In genomic region chr7:80463272-80463920, GRCh38 we compare ENCODE assay signal across 26 cellular contexts. TPM values are rescaled to one million over a fixed set of nuclear protein-coding genes. Genes with fewer than 3 reads are reported as not detected.
DNase-seq lines count a peak whose midpoint lies in the region; ATAC-seq lines count a peak whose summit lies in the region.
"Had no signal": no experiment of that assay in that cellular context is flagged by ENCODE, and none has a peak within 500 bp of the region (broad histone marks: within the 10 kb centered on the region; RNA-seq: fewer than 3 reads in every experiment).

No MANE protein-coding gene starts in this region.

- DNase-seq in DMS53 (lab: John Stamatoyannopoulos, UW) (peak; percentile 50), DMS53 treated with DMSO at 0.1 percent for 48 hours (lab: John Stamatoyannopoulos, UW; ENCODE audit: unreplicated experiment) (no peak), NCI-H226 (peak; percentile 11), dermis microvascular lymphatic vessel endothelial cell (ENCODE audit: low read depth in 2 of 2) (peak; percentile 20 to 51), kidney tubule cell (ENCODE audit: low spot score) (peak; percentile 28), HK-2 (ENCODE audit: unreplicated experiment) (no peak)
- DNase-seq in stimulated activated CD4-positive, alpha-beta T cell treated with anti-CD3 and anti-CD28 coated beads, Interleukin-12 subunit alpha, Interleukin-12 subunit beta, amount 100 ng/mL, for 4 hours = no peak
- DNase-seq: activated CD4-positive, alpha-beta T cell treated with anti-CD3 and anti-CD28 coated beads, Interleukin-2, amount 10 ng/mL, durations not matched to agents 24 days and 14 days; activated naive CD4-positive, alpha-beta T cell treated with anti-CD3 and anti-CD28 coated beads for 36 hours; activated T-cell treated with anti-CD3 and anti-CD28 coated beads, Interleukin-2, amount 50 U/mL, for 72 hours; amygdala; DND-41; glutamatergic neuron; GM23248; Kasumi-1; left cardiac atrium; naive B cell; NCI-H1048; NCI-H2171 treated with DMSO at 0.1 percent for 48 hours; PC-9; retina; stomach; T-helper 2 cell had no signal

- no peak for ATAC-seq in GM21360 (IDR thresholded peaks at IDR 0.05; ENCODE audit: unreplicated experiment)
- ATAC-seq: activated T-cell treated with anti-CD3 and anti-CD28 coated beads, Interleukin-2, amount 50 U/mL, for 72 hours; left cardiac atrium had no signal

RNA-seq across cellular contexts. Expression of gene GNAT3, which starts 48.5 kb away (rescaled TPM):
- total RNA-seq in dermis microvascular lymphatic vessel endothelial cell = not detected in 2 replicates
- total RNA-seq: activated CD4-positive, alpha-beta T cell treated with anti-CD3 and anti-CD28 coated beads, Interleukin-2, amount 10 ng/mL, durations not matched to agents 24 days and 14 days; activated naive CD4-positive, alpha-beta T cell treated with anti-CD3 and anti-CD28 coated beads for 36 hours; activated T-cell treated with anti-CD3 and anti-CD28 coated beads, Interleukin-2, amount 50 U/mL, for 72 hours; GM23248; left cardiac atrium; osteoblast; PC-9; stomach; tibial nerve had no signal

Comparison
In these comparisons a context has a peak if more than half of its experiments do, and no peak if none do; other contexts are left out.
1. DNase-seq: peak in DMS53 (single experiment), NCI-H226 (single experiment), dermis microvascular lymphatic vessel endothelial cell (2 of 2) and kidney tubule cell (single experiment); none in DMS53 treated with DMSO at 0.1 percent for 48 hours (single experiment), stimulated activated CD4-positive, alpha-beta T cell treated with anti-CD3 and anti-CD28 coated beads, Interleukin-12 subunit alpha, Interleukin-12 subunit beta, amount 100 ng/mL, for 4 hours (single experiment) and HK-2 (single experiment).